ENCODE assay signal across 19 cellular contexts in genomic region chr10:69860290-69860689, GRCh38. TPM values are rescaled to one million over a fixed set of nuclear protein-coding genes. Genes with fewer than 3 reads are reported as not detected.
DNase-seq lines count a peak whose midpoint lies in the region; ATAC-seq and TF ChIP-seq lines count a peak whose summit lies in the region.
"Had no signal": no experiment of that assay in that cellular context is flagged by ENCODE, and none has a peak within 500 bp of the region (broad histone marks: within the 10 kb centered on the region; RNA-seq: fewer than 3 reads in every experiment).

No MANE protein-coding gene starts in this region.

- H3K9me3 ChIP-seq in cardiac muscle cell (ENCODE audit: low read depth) (no peaks in the 10 kb centered on the region), Loucy (ENCODE audit: insufficient read depth, low read depth, low read length) (no peaks in the 10 kb centered on the region)
- H3K9me3 ChIP-seq: MG63, SK-N-SH had no signal

- H3K4me3 Mint-ChIP-seq in activated CD8-positive, alpha-beta T cell treated with anti-CD3 and anti-CD28 coated beads, Interleukin-2, amount 10 ng/mL, durations not matched to agents 7 days and 5 days, result no peak overlapping the region
- no peak overlapping the region for H3K4me3 Mint-ChIP-seq in activated T-helper 1 cell treated with anti-CD3 and anti-CD28 coated beads, Interleukin-12 subunit alpha, Interleukin-12 subunit beta, Interleukin-2, Interleukin-4 antibody, amounts not matched to agents 30 ng/mL and 10 ng/mL and 1 ng/mL, durations not matched to agents 14 hours and 24 hours and 36 hours
- H3K4me3 Mint-ChIP-seq in naive thymus-derived CD8-positive, alpha-beta T cell, result no peak overlapping the region
- H3K4me3 Mint-ChIP-seq: CD8-positive, alpha-beta T cell had no signal

- TF ChIP-seq CTCF in cardiac muscle cell (IDR thresholded peaks at IDR 0.05; ENCODE audit: low read depth, low read length), result no peak
- TF ChIP-seq CTCF in Loucy (conservative IDR thresholded peaks at IDR 0.05; ENCODE audit: low read length), result peak; percentile 36; the same call in 1 of the 2 replicates

- no peak for DNase-seq in cardiac muscle cell (ENCODE audit: low read depth in 1 of 2, low spot score in 1 of 2)
- DNase-seq in left cardiac atrium, result no peak
- DNase-seq in activated CD8-positive, alpha-beta T cell treated with anti-CD3 and anti-CD28 coated beads, Interleukin-2, amount 10 ng/mL, durations not matched to agents 7 days and 5 days, result peak; percentile 27
- DNase-seq in activated T-helper 1 cell treated with anti-CD3 and anti-CD28 coated beads, Interleukin-12 subunit alpha, Interleukin-12 subunit beta, Interleukin-2, Interleukin-4 antibody, amounts not matched to agents 30 ng/mL and 10 ng/mL and 1 ng/mL, durations not matched to agents 14 hours and 24 hours and 36 hours (ENCODE audit: low spot score), result no peak
- DNase-seq in NCI-H2107 treated with DMSO at 0.1 percent for 48 hours (lab: John Stamatoyannopoulos, UW; ENCODE audit: unreplicated experiment), result no peak
- DNase-seq in naive thymus-derived CD8-positive, alpha-beta T cell, result no peak
- DNase-seq: C1 segment of cervical spinal cord; CD8-positive, alpha-beta T cell; DND-41; NCI-H1417; NCI-H1694 treated with DMSO at 0.1 percent for 48 hours; NCI-H2081 treated with DMSO at 0.1 percent for 48 hours; NCI-H446 treated with DMSO at 0.1 percent for 48 hours; NCI-H69; SIG-M5; SK-N-SH had no signal

- CTCF ChIA-PET in activated CD8-positive, alpha-beta T cell treated with anti-CD3 and anti-CD28 coated beads, Interleukin-2, amount 10 ng/mL, durations not matched to agents 7 days and 5 days (lab: Charles Lee), result interaction anchor here (1.2 kb wide), 1 partner anchor 55 kb away, joined by 3 read pairs; no protein-coding TSS in a partner anchor

- no peaks in the 10 kb centered on the region for H3K27me3 ChIP-seq in cardiac muscle cell
- no peaks in the 10 kb centered on the region for H3K27me3 ChIP-seq in Loucy (ENCODE audit: insufficient read depth, low read length, poor library complexity, severe bottlenecking)
- H3K27me3 ChIP-seq: MG63 had no signal

- H3K9ac ChIP-seq in Loucy (ENCODE audit: low read depth, low read length, poor library complexity, severe bottlenecking), result peak overlapping the region; percentile 36
- H3K9ac ChIP-seq: SK-N-SH had no signal

- intact Hi-C loops in left cardiac atrium (cut with DNase I), result no loop called here
- intact Hi-C loops in activated T-helper 1 cell treated with anti-CD3 and anti-CD28 coated beads, Interleukin-12 subunit alpha, Interleukin-12 subunit beta, Interleukin-2, Interleukin-4 antibody, amounts not matched to agents 30 ng/mL and 10 ng/mL and 1 ng/mL, durations not matched to agents 14 hours and 24 hours and 36 hours (cut with micrococcal nuclease), result no loop called here

- no peaks in the 10 kb centered on the region for H3K9me2 ChIP-seq in Loucy (replicated peaks; ENCODE audit: low read depth, low read length)
- H3K9me2 ChIP-seq: SK-N-SH had no signal

- H3K27ac Mint-ChIP-seq in activated CD8-positive, alpha-beta T cell treated with anti-CD3 and anti-CD28 coated beads, Interleukin-2, amount 10 ng/mL, durations not matched to agents 7 days and 5 days, result no peak overlapping the region
- H3K27ac Mint-ChIP-seq in activated T-helper 1 cell treated with anti-CD3 and anti-CD28 coated beads, Interleukin-12 subunit alpha, Interleukin-12 subunit beta, Interleukin-2, Interleukin-4 antibody, amounts not matched to agents 30 ng/mL and 10 ng/mL and 1 ng/mL, durations not matched to agents 14 hours and 24 hours and 36 hours, result no peak overlapping the region
- H3K27ac Mint-ChIP-seq in naive thymus-derived CD8-positive, alpha-beta T cell, result no peak overlapping the region
- H3K27ac Mint-ChIP-seq: CD8-positive, alpha-beta T cell had no signal

- H3K27ac ChIP-seq in cardiac muscle cell, result peak overlapping the region; percentile 51

- H3K27me3 Mint-ChIP-seq in activated CD8-positive, alpha-beta T cell treated with anti-CD3 and anti-CD28 coated beads, Interleukin-2, amount 10 ng/mL, durations not matched to agents 7 days and 5 days (ENCODE audit: low read depth), result peaks cover 13% of the 10 kb centered on the region
- H3K27me3 Mint-ChIP-seq in activated T-helper 1 cell treated with anti-CD3 and anti-CD28 coated beads, Interleukin-12 subunit alpha, Interleukin-12 subunit beta, Interleukin-2, Interleukin-4 antibody, amounts not matched to agents 30 ng/mL and 10 ng/mL and 1 ng/mL, durations not matched to agents 14 hours and 24 hours and 36 hours (ENCODE audit: insufficient read depth), result no peaks in the 10 kb centered on the region
- H3K27me3 Mint-ChIP-seq in naive thymus-derived CD8-positive, alpha-beta T cell, result peaks cover 0 to 3% (median 2%) of the 10 kb centered on the region in 5 donors

- H3K4me3 ChIP-seq in cardiac muscle cell (no peak overlapping the region), Loucy (ENCODE audit: low read length, poor library complexity, severe bottlenecking) (no peak overlapping the region)
- H3K4me3 ChIP-seq: GM12878, MG63 had no signal

- no peaks in the 10 kb centered on the region for H3K36me3 Mint-ChIP-seq in activated CD8-positive, alpha-beta T cell treated with anti-CD3 and anti-CD28 coated beads, Interleukin-2, amount 10 ng/mL, durations not matched to agents 7 days and 5 days (ENCODE audit: low read depth)
- no peaks in the 10 kb centered on the region for H3K36me3 Mint-ChIP-seq in activated T-helper 1 cell treated with anti-CD3 and anti-CD28 coated beads, Interleukin-12 subunit alpha, Interleukin-12 subunit beta, Interleukin-2, Interleukin-4 antibody, amounts not matched to agents 30 ng/mL and 10 ng/mL and 1 ng/mL, durations not matched to agents 14 hours and 24 hours and 36 hours (ENCODE audit: low read depth)
- H3K36me3 Mint-ChIP-seq in naive thymus-derived CD8-positive, alpha-beta T cell, result no peaks in the 10 kb centered on the region
- H3K36me3 Mint-ChIP-seq: CD8-positive, alpha-beta T cell had no signal

- no peaks in the 10 kb centered on the region for H3K79me2 ChIP-seq in Loucy (ENCODE audit: insufficient read depth, low read length)

- H3K4me1 Mint-ChIP-seq in activated CD8-positive, alpha-beta T cell treated with anti-CD3 and anti-CD28 coated beads, Interleukin-2, amount 10 ng/mL, durations not matched to agents 7 days and 5 days (ENCODE audit: low read depth), result peaks cover 13% of the 10 kb centered on the region
- H3K4me1 Mint-ChIP-seq in activated T-helper 1 cell treated with anti-CD3 and anti-CD28 coated beads, Interleukin-12 subunit alpha, Interleukin-12 subunit beta, Interleukin-2, Interleukin-4 antibody, amounts not matched to agents 30 ng/mL and 10 ng/mL and 1 ng/mL, durations not matched to agents 14 hours and 24 hours and 36 hours (ENCODE audit: low read depth), result no peaks in the 10 kb centered on the region
- H3K4me1 Mint-ChIP-seq in naive thymus-derived CD8-positive, alpha-beta T cell, result peaks cover 0 to 4% (median 1%) of the 10 kb centered on the region in 4 donors

- H3F3A ChIP-seq in Loucy (ENCODE audit: low read depth), result no peaks in the 10 kb centered on the region

- POLR2A ChIA-PET in activated CD8-positive, alpha-beta T cell treated with anti-CD3 and anti-CD28 coated beads, Interleukin-2, amount 10 ng/mL, durations not matched to agents 7 days and 5 days (lab: Charles Lee), result no interaction called here
- POLR2A ChIA-PET in naive thymus-derived CD8-positive, alpha-beta T cell (lab: Charles Lee), result no interaction called here

- H2AFZ ChIP-seq in Loucy (ENCODE audit: low read length), result peak overlapping the region; percentile 56; the same call in 1 of the 2 replicates

- peak overlapping the region; percentile 11 for H3K4me2 ChIP-seq in Loucy (ENCODE audit: low read depth, low read length, poor library complexity, severe bottlenecking)

- ATAC-seq in left cardiac atrium, result no peak
- ATAC-seq in activated CD8-positive, alpha-beta T cell treated with anti-CD3 and anti-CD28 coated beads, Interleukin-2, amount 10 ng/mL, durations not matched to agents 7 days and 5 days, result no peak
- no peak for ATAC-seq in naive thymus-derived CD8-positive, alpha-beta T cell
- ATAC-seq: CD8-positive, alpha-beta T cell; GM12878 had no signal

- H3K4me1 ChIP-seq in cardiac muscle cell (ENCODE audit: low read depth) (peaks cover 36% of the 10 kb centered on the region), Loucy (ENCODE audit: insufficient read depth, low read length, poor library complexity, severe bottlenecking) (peaks cover 22% of the 10 kb centered on the region)

- H3K36me3 ChIP-seq in cardiac muscle cell (no peaks in the 10 kb centered on the region), Loucy (ENCODE audit: insufficient read depth, low read length) (no peaks in the 10 kb centered on the region)
- H3K36me3 ChIP-seq: MG63 had no signal

- H3K9me3 Mint-ChIP-seq in activated CD8-positive, alpha-beta T cell treated with anti-CD3 and anti-CD28 coated beads, Interleukin-2, amount 10 ng/mL, durations not matched to agents 7 days and 5 days (ENCODE audit: insufficient read depth), result no peaks in the 10 kb centered on the region
- H3K9me3 Mint-ChIP-seq in activated T-helper 1 cell treated with anti-CD3 and anti-CD28 coated beads, Interleukin-12 subunit alpha, Interleukin-12 subunit beta, Interleukin-2, Interleukin-4 antibody, amounts not matched to agents 30 ng/mL and 10 ng/mL and 1 ng/mL, durations not matched to agents 14 hours and 24 hours and 36 hours, result no peaks in the 10 kb centered on the region
- H3K9me3 Mint-ChIP-seq in naive thymus-derived CD8-positive, alpha-beta T cell, result no peaks in the 10 kb centered on the region
- H3K9me3 Mint-ChIP-seq: CD8-positive, alpha-beta T cell had no signal

- no peaks in the 10 kb centered on the region for H4K20me1 ChIP-seq in Loucy (ENCODE audit: insufficient read depth, low read length, poor library complexity, severe bottlenecking)

RNA-seq across cellular contexts. Expression of gene COL13A1, which starts 58.6 kb away (rescaled TPM):
- total RNA-seq in cardiac muscle cell (72.3 and 150 TPM in 2 replicates), left cardiac atrium (1 to 10 TPM; 3.8 to 6.7 TPM)
- 57.2 and 95.2 TPM in 2 replicates for polyA plus RNA-seq in cardiac muscle cell
- total RNA-seq in activated CD8-positive, alpha-beta T cell treated with anti-CD3 and anti-CD28 coated beads, Interleukin-2, amount 10 ng/mL, durations not matched to agents 7 days and 5 days, result not detected
- total RNA-seq in activated T-helper 1 cell treated with anti-CD3 and anti-CD28 coated beads, Interleukin-12 subunit alpha, Interleukin-12 subunit beta, Interleukin-2, Interleukin-4 antibody, amounts not matched to agents 30 ng/mL and 10 ng/mL and 1 ng/mL, durations not matched to agents 14 hours and 24 hours and 36 hours, result not detected in 2 replicates
- total RNA-seq in naive thymus-derived CD8-positive, alpha-beta T cell, result not detected
- not detected for polyA plus RNA-seq in naive thymus-derived CD8-positive, alpha-beta T cell
- total RNA-seq: CD8-positive, alpha-beta T cell; GM12878 had no signal
